In the genomic region with DNA sequence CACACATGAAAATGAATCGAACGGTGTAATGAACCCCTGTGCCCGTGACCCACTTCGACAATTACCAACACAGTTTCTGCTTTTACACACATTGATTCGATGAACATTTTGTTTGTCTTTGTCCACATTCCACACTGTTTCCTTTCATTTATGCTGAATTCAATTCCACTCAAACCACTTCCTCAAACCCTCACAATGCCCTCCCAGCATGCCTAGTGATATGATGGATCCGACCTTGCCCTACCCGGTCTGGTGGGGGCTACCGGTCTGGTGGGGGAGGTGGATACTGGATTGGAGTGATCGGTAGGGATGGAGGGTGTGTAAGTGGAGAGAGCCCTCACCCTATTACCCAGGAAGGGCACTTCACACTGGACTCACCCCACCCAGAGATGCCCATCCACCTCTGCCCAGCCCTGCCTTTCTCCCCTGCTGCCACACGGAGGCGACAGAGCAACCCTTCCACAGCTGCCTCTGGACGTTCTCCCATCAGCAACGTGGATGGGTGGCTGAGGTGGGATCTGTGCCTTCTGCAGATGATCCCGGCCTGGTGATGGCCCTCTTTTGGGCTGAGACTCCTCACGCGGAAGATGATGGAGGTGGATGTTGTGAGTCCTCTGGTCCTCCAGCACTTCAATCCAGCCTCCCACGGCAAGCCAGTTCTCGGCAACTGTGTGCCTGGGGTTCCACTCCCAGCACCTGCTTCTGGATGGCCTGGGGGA, we compare ENCODE assay signal across 8 cellular contexts. TPM values are rescaled to one million over a fixed set of nuclear protein-coding genes. Genes with fewer than 3 reads are reported as not detected.
DNase-seq lines count a peak whose midpoint lies in the region; ATAC-seq and TF ChIP-seq lines count a peak whose summit lies in the region.

No MANE protein-coding gene starts in this region.

- H3K4me2 ChIP-seq in MM.1S (ENCODE audit: low read depth, low read length), result no peak overlapping the region
- H3K4me2 ChIP-seq in SU-DHL-6 (ENCODE audit: low read depth, low read length, poor library complexity, severe bottlenecking), result no peak overlapping the region

- H3K9me3 ChIP-seq in MM.1S (replicated peaks; ENCODE audit: insufficient read depth, low read length) (no peaks in the 10 kb centered on the region), SU-DHL-6 (ENCODE audit: insufficient read depth, low read length) (no peaks in the 10 kb centered on the region), adipocyte (ENCODE audit: control insufficient read depth, low read length) (no peaks in the 10 kb centered on the region)

- H3K9me2 ChIP-seq in MM.1S (replicated peaks; ENCODE audit: insufficient read depth, low read length), result no peaks in the 10 kb centered on the region
- no peaks in the 10 kb centered on the region for H3K9me2 ChIP-seq in SU-DHL-6 (replicated peaks; ENCODE audit: insufficient read depth, low read length)

- no peaks in the 10 kb centered on the region for H4K20me1 ChIP-seq in MM.1S (ENCODE audit: insufficient read depth, low read length)
- no peaks in the 10 kb centered on the region for H4K20me1 ChIP-seq in SU-DHL-6 (ENCODE audit: low read depth, low read length)

- DNase-seq in GM04503 (ENCODE audit: low read depth) (peak; percentile 20), MM.1S (peak; percentile 59), adipocyte (ENCODE audit: low read depth) (peak; percentile 83), left cardiac atrium (peak; percentile 78), retina (peak; percentile 73)

- peak; percentile 47 to 63 for ATAC-seq in left cardiac atrium
- no peak for ATAC-seq in HG02938 (IDR thresholded peaks at IDR 0.05; ENCODE audit: unreplicated experiment)
- ATAC-seq in GM21786 (IDR thresholded peaks at IDR 0.05; ENCODE audit: unreplicated experiment), result no peak

- TF ChIP-seq CTCF in MM.1S (IDR thresholded peaks at IDR 0.05; ENCODE audit: low read length) (peak; percentile 94), SU-DHL-6 (IDR thresholded peaks at IDR 0.05; ENCODE audit: insufficient read depth, low read length, poor library complexity, severe bottlenecking) (peak; percentile 86)

- H3K79me2 ChIP-seq in MM.1S (ENCODE audit: low read length) (no peaks in the 10 kb centered on the region), SU-DHL-6 (ENCODE audit: insufficient read depth, low read length) (no peaks in the 10 kb centered on the region)

- intact Hi-C loops in left cardiac atrium (cut with DNase I), result loop anchor here (2.0 to 10.0 kb wide), 4 partner anchors 32 to 102 kb away; no protein-coding TSS in a partner anchor

- no peak overlapping the region for H3K4me3 ChIP-seq in MM.1S (ENCODE audit: low read length)
- no peak overlapping the region for H3K4me3 ChIP-seq in SU-DHL-6 (ENCODE audit: insufficient read depth, low read length, poor library complexity, severe bottlenecking)
- H3K4me3 ChIP-seq in adipocyte (ENCODE audit: low read length), result no peak overlapping the region

- H3F3A ChIP-seq in MM.1S (ENCODE audit: insufficient read depth, low read length) (no peaks in the 10 kb centered on the region), SU-DHL-6 (ENCODE audit: insufficient read depth) (no peaks in the 10 kb centered on the region)

- H3K36me3 ChIP-seq in MM.1S (replicated peaks; ENCODE audit: insufficient read depth, low read length) (no peaks in the 10 kb centered on the region), SU-DHL-6 (ENCODE audit: low read length) (no peaks in the 10 kb centered on the region), adipocyte (ENCODE audit: control insufficient read depth, insufficient read depth, low read length, severe bottlenecking) (no peaks in the 10 kb centered on the region)

- H2AFZ ChIP-seq in MM.1S (ENCODE audit: low read length) (0 out of 2 replicates have a peak overlapping the region, but pooled peaks have one; percentile 7), SU-DHL-6 (ENCODE audit: low read depth, low read length, severe bottlenecking) (peak overlapping the region; percentile 9)

- no peak overlapping the region for H3K27ac ChIP-seq in MM.1S (ENCODE audit: low read length)
- no peak overlapping the region for H3K27ac ChIP-seq in SU-DHL-6 (ENCODE audit: low read depth, low read length)

- H3K27me3 ChIP-seq in MM.1S (replicated peaks; ENCODE audit: insufficient read depth, low read length), result no peaks in the 10 kb centered on the region
- no peaks in the 10 kb centered on the region for H3K27me3 ChIP-seq in SU-DHL-6 (ENCODE audit: low read length)
- no peaks in the 10 kb centered on the region for H3K27me3 ChIP-seq in adipocyte (replicated peaks; ENCODE audit: control insufficient read depth, insufficient read depth, low read length)

- no peaks in the 10 kb centered on the region for H3K4me1 ChIP-seq in MM.1S (ENCODE audit: low read length)
- H3K4me1 ChIP-seq in adipocyte (ENCODE audit: control insufficient read depth, insufficient read depth, low read length), result peaks cover 11% of the 10 kb centered on the region

- H3K9ac ChIP-seq in MM.1S (ENCODE audit: low read length) (no peak overlapping the region), SU-DHL-6 (ENCODE audit: low read length) (no peak overlapping the region), adipocyte (ENCODE audit: low read length) (no peak overlapping the region)

RNA-seq across cellular contexts. Expression of a gene that starts 33.0 kb away (rescaled TPM):
- 10 to 100 TPM; 12.0 to 16.5 TPM for total RNA-seq in left cardiac atrium

RNA-seq across cellular contexts. Expression of a gene that starts 43.0 kb away (rescaled TPM):
- 10 to 100 TPM; 36.0 to 48.0 TPM for total RNA-seq in left cardiac atrium

Comparison
In these comparisons a context has a peak if more than half of its experiments do, and no peak if none do; other contexts are left out.
1. DNase-seq: peak in every context shown above with its lines; median percentile 83 in adipocyte; 78 in left cardiac atrium; 73 in retina; 59 in MM.1S; 20 in GM04503.
2. ATAC-seq: peak in left cardiac atrium (2 of 2); none in HG02938 (single experiment) and GM21786 (single experiment).